ENCODE assay signal across 1 cellular context in the genomic region with DNA sequence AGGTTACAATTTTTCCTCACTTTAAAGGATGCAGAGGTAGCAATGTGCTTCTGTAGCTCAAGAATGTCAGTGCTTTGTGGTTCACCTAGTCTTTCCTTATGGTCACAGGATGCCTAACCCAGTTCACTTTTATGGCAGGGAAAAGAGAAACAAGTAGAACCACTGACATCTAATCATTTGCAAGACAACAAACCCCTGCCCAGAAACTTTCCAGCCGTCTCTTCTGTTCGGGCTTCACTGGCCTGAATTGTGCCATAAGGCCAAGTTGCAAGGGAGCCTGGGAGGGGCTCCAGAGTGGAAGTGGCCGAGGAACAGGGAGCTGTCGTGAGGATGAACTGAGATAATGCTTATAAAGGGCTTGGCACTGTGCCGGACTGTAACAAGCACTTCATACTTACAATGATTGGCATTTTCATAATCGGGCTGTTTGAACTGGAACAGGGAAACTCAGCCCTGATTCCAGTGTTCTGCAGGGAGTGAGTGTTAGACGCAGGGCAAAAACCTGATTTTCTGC.
TF ChIP-seq lines count a peak whose summit lies in the region.

No MANE protein-coding gene starts in this region.

TF ChIP-seq in GM23338, 12 proteins besides CTCF, POLR2A, EP300 and RAD21 (continued from another document):
- TF ChIP-seq, protein P1, sequence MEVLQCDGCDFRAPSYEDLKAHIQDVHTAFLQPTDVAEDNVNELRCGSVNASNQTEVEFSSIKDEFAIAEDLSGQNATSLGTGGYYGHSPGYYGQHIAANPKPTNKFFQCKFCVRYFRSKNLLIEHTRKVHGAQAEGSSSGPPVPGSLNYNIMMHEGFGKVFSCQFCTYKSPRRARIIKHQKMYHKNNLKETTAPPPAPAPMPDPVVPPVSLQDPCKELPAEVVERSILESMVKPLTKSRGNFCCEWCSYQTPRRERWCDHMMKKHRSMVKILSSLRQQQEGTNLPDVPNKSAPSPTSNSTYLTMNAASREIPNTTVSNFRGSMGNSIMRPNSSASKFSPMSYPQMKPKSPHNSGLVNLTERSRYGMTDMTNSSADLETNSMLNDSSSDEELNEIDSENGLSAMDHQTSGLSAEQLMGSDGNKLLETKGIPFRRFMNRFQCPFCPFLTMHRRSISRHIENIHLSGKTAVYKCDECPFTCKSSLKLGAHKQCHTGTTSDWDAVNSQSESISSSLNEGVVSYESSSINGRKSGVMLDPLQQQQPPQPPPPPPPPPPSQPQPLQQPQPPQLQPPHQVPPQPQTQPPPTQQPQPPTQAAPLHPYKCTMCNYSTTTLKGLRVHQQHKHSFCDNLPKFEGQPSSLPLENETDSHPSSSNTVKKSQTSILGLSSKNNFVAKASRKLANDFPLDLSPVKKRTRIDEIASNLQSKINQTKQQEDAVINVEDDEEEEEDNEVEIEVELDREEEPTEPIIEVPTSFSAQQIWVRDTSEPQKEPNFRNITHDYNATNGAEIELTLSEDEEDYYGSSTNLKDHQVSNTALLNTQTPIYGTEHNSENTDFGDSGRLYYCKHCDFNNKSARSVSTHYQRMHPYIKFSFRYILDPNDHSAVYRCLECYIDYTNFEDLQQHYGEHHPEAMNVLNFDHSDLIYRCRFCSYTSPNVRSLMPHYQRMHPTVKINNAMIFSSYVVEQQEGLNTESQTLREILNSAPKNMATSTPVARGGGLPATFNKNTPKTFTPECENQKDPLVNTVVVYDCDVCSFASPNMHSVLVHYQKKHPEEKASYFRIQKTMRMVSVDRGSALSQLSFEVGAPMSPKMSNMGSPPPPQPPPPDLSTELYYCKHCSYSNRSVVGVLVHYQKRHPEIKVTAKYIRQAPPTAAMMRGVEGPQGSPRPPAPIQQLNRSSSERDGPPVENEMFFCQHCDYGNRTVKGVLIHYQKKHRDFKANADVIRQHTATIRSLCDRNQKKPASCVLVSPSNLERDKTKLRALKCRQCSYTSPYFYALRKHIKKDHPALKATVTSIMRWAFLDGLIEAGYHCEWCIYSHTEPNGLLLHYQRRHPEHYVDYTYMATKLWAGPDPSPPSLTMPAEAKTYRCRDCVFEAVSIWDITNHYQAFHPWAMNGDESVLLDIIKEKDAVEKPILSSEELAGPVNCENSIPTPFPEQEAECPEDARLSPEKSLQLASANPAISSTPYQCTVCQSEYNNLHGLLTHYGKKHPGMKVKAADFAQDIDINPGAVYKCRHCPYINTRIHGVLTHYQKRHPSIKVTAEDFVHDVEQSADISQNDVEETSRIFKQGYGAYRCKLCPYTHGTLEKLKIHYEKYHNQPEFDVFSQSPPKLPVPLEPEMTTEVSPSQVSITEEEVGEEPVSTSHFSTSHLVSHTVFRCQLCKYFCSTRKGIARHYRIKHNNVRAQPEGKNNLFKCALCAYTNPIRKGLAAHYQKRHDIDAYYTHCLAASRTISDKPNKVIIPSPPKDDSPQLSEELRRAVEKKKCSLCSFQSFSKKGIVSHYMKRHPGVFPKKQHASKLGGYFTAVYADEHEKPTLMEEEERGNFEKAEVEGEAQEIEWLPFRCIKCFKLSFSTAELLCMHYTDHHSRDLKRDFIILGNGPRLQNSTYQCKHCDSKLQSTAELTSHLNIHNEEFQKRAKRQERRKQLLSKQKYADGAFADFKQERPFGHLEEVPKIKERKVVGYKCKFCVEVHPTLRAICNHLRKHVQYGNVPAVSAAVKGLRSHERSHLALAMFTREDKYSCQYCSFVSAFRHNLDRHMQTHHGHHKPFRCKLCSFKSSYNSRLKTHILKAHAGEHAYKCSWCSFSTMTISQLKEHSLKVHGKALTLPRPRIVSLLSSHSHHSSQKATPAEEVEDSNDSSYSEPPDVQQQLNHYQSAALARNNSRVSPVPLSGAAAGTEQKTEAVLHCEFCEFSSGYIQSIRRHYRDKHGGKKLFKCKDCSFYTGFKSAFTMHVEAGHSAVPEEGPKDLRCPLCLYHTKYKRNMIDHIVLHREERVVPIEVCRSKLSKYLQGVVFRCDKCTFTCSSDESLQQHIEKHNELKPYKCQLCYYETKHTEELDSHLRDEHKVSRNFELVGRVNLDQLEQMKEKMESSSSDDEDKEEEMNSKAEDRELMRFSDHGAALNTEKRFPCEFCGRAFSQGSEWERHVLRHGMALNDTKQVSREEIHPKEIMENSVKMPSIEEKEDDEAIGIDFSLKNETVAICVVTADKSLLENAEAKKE (CRISPR knock-in tag; IDR thresholded peaks at IDR 0.05), result no peak
